23 cellular contexts compared by ENCODE assay signal in genomic region chr20:50373674-50374286, GRCh38.
A peak's percentile ranks its signal among the peaks of the same experiment; 100 is the strongest.
DNase-seq lines count a peak whose midpoint lies in the region; ATAC-seq, FAIRE-seq and TF ChIP-seq lines count a peak whose summit lies in the region.
"Had no signal": no experiment of that assay in that cellular context is flagged by ENCODE, and none has a peak within 500 bp of the region (broad histone marks: within the 10 kb centered on the region; RNA-seq: fewer than 3 reads in every experiment).

No MANE protein-coding gene starts in this region.

- H3K9me1 ChIP-seq in keratinocyte (ENCODE audit: control insufficient read depth, extremely low read depth, insufficient read depth, low read length): peaks cover 2% of the 10 kb centered on the region

- no peaks in the 10 kb centered on the region for H4K20me1 ChIP-seq in keratinocyte (ENCODE audit: control insufficient read depth, extremely low read depth, insufficient read depth, low read length)
- H4K20me1 ChIP-seq: BLaER1 treated with 17β-estradiol and CSF1 and Interleukin-3, amounts not matched to agents 10 nM and 100 nM had no signal

- no peak overlapping the region for H3K27ac Mint-ChIP-seq in activated CD4-positive, alpha-beta memory T cell treated with anti-CD3 and anti-CD28 coated beads for 36 hours

- no peaks in the 10 kb centered on the region for H3K36me3 Mint-ChIP-seq in activated CD4-positive, alpha-beta memory T cell treated with anti-CD3 and anti-CD28 coated beads for 36 hours

- H3K79me2 ChIP-seq in keratinocyte (ENCODE audit: control insufficient read depth, insufficient read depth, low read length): no peaks in the 10 kb centered on the region

- H3K36me3 ChIP-seq in HEK293 (ENCODE audit: control insufficient read depth in 2 of 2, insufficient read depth in 1 of 2, low read length in 2 of 2) (no peaks in the 10 kb centered on the region), keratinocyte (ENCODE audit: control insufficient read depth in 2 of 2, extremely low read depth in 1 of 2, insufficient read depth in 2 of 2, low read length in 2 of 2) (no peaks in the 10 kb centered on the region)
- H3K36me3 ChIP-seq: BLaER1 treated with 17β-estradiol and CSF1 and Interleukin-3, amounts not matched to agents 10 nM and 100 nM; esophagus squamous epithelium; heart right ventricle; sigmoid colon; tibial artery had no signal

- no peaks in the 10 kb centered on the region for H3K9me3 Mint-ChIP-seq in activated CD4-positive, alpha-beta memory T cell treated with anti-CD3 and anti-CD28 coated beads for 36 hours

- no peaks in the 10 kb centered on the region for H3K27me3 Mint-ChIP-seq in activated CD4-positive, alpha-beta memory T cell treated with anti-CD3 and anti-CD28 coated beads for 36 hours

- no peak for TF ChIP-seq CTCF in HEK293 (tag by site-specific recombination; IDR thresholded peaks at IDR 0.05)
- no peak for TF ChIP-seq CTCF in RWPE1 (conservative IDR thresholded peaks at IDR 0.05; ENCODE audit: low read depth)
- no peak for TF ChIP-seq CTCF in keratinocyte (optimal IDR thresholded peaks at IDR 0.05 in 1 of 3, IDR thresholded peaks at IDR 0.05 in 1 of 3, conservative IDR thresholded peaks at IDR 0.05 in 1 of 3; ENCODE audit: extremely low read depth in 1 of 3, insufficient read depth in 2 of 3, low read length in 3 of 3)

- POLR2A ChIA-PET in HEK293 (lab: Yijun Ruan, JAX): no interaction called here
- POLR2A ChIA-PET in RWPE1 (lab: Yijun Ruan, JAX; ENCODE audit: low non-redundant PET): no interaction called here
- POLR2A ChIA-PET in activated CD4-positive, alpha-beta memory T cell treated with anti-CD3 and anti-CD28 coated beads for 36 hours (lab: Charles Lee): no interaction called here

- no peak overlapping the region for H3K9ac ChIP-seq in keratinocyte (ENCODE audit: control insufficient read depth, extremely low read depth, insufficient read depth, low read length)
- H3K9ac ChIP-seq: BLaER1 treated with 17β-estradiol and CSF1 and Interleukin-3, amounts not matched to agents 10 nM and 100 nM had no signal

- dilution Hi-C loops in keratinocyte (cut with MboI; ENCODE audit: extremely low pct_ligation_motif_present, low sequenced_read_pairs): no loop called here

- DNase-seq in Daoy (ENCODE audit: low read depth): peak; percentile 69
- peak; percentile 78 for DNase-seq in RWPE1 (ENCODE audit: low spot score)
- DNase-seq in keratinocyte (ENCODE audit: low read depth, low spot score): no peak
- DNase-seq in activated CD4-positive, alpha-beta memory T cell treated with anti-CD3 and anti-CD28 coated beads for 36 hours: no peak
- no peak for DNase-seq in stimulated activated CD4-positive, alpha-beta T cell treated with anti-CD3 and anti-CD28 coated beads, Interleukin-4, amount 100 ng/mL, for 4 hours
- DNase-seq in cardiac septum (ENCODE audit: low spot score): no peak
- DNase-seq: activated CD8-positive, alpha-beta memory T cell treated with anti-CD3 and anti-CD28 coated beads for 24 hours; aorta; cortex of kidney; esophagus squamous epithelium; GDM1; heart right ventricle; islet precursor cell; NCI-H1436 treated with DMSO at 0.1 percent for 48 hours; NCI-H526; occipital lobe; RPMI8226; sigmoid colon; stimulated activated CD4-positive, alpha-beta T cell treated with anti-CD3 and anti-CD28 coated beads, Interleukin-2, amount 100 ng/mL, for 48 hours; tibial artery had no signal

- peak overlapping the region; percentile 25 for H3K4me2 ChIP-seq in keratinocyte (ENCODE audit: control insufficient read depth, extremely low read depth, insufficient read depth, low read depth, low read length)
- H3K4me2 ChIP-seq: BLaER1 treated with 17β-estradiol and CSF1 and Interleukin-3, amounts not matched to agents 10 nM and 100 nM had no signal

- H3K27me3 ChIP-seq in keratinocyte (ENCODE audit: control insufficient read depth, extremely low read depth, insufficient read depth, low read length): no peaks in the 10 kb centered on the region
- H3K27me3 ChIP-seq: BLaER1 treated with 17β-estradiol and CSF1 and Interleukin-3, amounts not matched to agents 10 nM and 100 nM; esophagus squamous epithelium; sigmoid colon; tibial artery had no signal

- intact Hi-C loops in activated CD4-positive, alpha-beta memory T cell treated with anti-CD3 and anti-CD28 coated beads for 36 hours (cut with micrococcal nuclease): no loop called here
- intact Hi-C loops in cardiac septum (cut with DNase I): no loop called here

- no peak for ATAC-seq in GM21528 (IDR thresholded peaks at IDR 0.05; ENCODE audit: low FRiP score, unreplicated experiment)
- ATAC-seq: heart right ventricle had no signal

- H3K4me1 Mint-ChIP-seq in activated CD4-positive, alpha-beta memory T cell treated with anti-CD3 and anti-CD28 coated beads for 36 hours (ENCODE audit: low read depth): peaks cover 4% of the 10 kb centered on the region

- CTCF ChIA-PET in HEK293 (lab: Yijun Ruan, JAX) (no interaction called here), RWPE1 (lab: Yijun Ruan, JAX) (no interaction called here)
- CTCF ChIA-PET in activated CD4-positive, alpha-beta memory T cell treated with anti-CD3 and anti-CD28 coated beads for 36 hours (lab: Charles Lee): no interaction called here

- no peak for FAIRE-seq in keratinocyte (lab: Jason Lieb, UNC)

- H3K4me1 ChIP-seq in HEK293 (ENCODE audit: control insufficient read depth, insufficient read depth, low read length) (peaks cover under 1% of the 10 kb centered on the region; the same call in 1 of the 2 replicates), keratinocyte (ENCODE audit: control insufficient read depth, extremely low read depth, insufficient read depth, low read length) (peaks cover 35% of the 10 kb centered on the region)

- H3K4me3 ChIP-seq in HEK293 (ENCODE audit: low read depth, low read length) (no peak overlapping the region), keratinocyte (ENCODE audit: control insufficient read depth in 2 of 3, extremely low read depth in 1 of 3, insufficient read depth in 2 of 3, low read depth in 1 of 3, low read length in 3 of 3) (no peak overlapping the region)
- H3K4me3 ChIP-seq: BLaER1 treated with 17β-estradiol and CSF1 and Interleukin-3, amounts not matched to agents 10 nM and 100 nM; esophagus squamous epithelium; heart right ventricle; sigmoid colon; tibial artery had no signal

- H3K4me3 Mint-ChIP-seq in activated CD4-positive, alpha-beta memory T cell treated with anti-CD3 and anti-CD28 coated beads for 36 hours: no peak overlapping the region

- H2AFZ ChIP-seq in keratinocyte (ENCODE audit: control insufficient read depth, low read length): peak overlapping the region; percentile 44

- H3K27ac ChIP-seq in HEK293 (ENCODE audit: extremely low read depth, low read depth, low read length): no peak overlapping the region
- H3K27ac ChIP-seq in RWPE1: peak overlapping the region; percentile 71
- H3K27ac ChIP-seq in keratinocyte (ENCODE audit: control insufficient read depth, insufficient read depth, low read length): no peak overlapping the region
- H3K27ac ChIP-seq: BLaER1 treated with 17β-estradiol and CSF1 and Interleukin-3, amounts not matched to agents 10 nM and 100 nM; esophagus squamous epithelium; heart right ventricle; sigmoid colon; tibial artery had no signal

- H3K9me3 ChIP-seq in HEK293 (ENCODE audit: control insufficient read depth, insufficient read depth, low read depth, low read length) (no peaks in the 10 kb centered on the region), keratinocyte (ENCODE audit: control insufficient read depth, low read depth, low read length) (no peaks in the 10 kb centered on the region)
- H3K9me3 ChIP-seq: BLaER1 treated with 17β-estradiol and CSF1 and Interleukin-3, amounts not matched to agents 10 nM and 100 nM; esophagus squamous epithelium; heart right ventricle; sigmoid colon; tibial artery had no signal

TF ChIP-seq in HEK293, 187 proteins besides CTCF, POLR2A, EP300 and RAD21 (continues in another document):
- TF ChIP-seq ZBTB17 (tag by site-specific recombination; IDR thresholded peaks at IDR 0.05): peak; percentile 42; the same call in 1 of the 2 replicates
- no peak for TF ChIP-seq ZNF692 (tag by site-specific recombination; IDR thresholded peaks at IDR 0.05)
- TF ChIP-seq ZNF623 (tag by site-specific recombination; IDR thresholded peaks at IDR 0.05): peak; percentile 93
- peak; percentile 85 for TF ChIP-seq PRDM10 (tag by site-specific recombination; IDR thresholded peaks at IDR 0.05)

Comparison
In these comparisons a context has a peak if more than half of its experiments do, and no peak if none do; other contexts are left out.
1. DNase-seq: peak in Daoy (single experiment) and RWPE1 (single experiment); none in keratinocyte (single experiment), activated CD4-positive, alpha-beta memory T cell treated with anti-CD3 and anti-CD28 coated beads for 36 hours (single experiment), stimulated activated CD4-positive, alpha-beta T cell treated with anti-CD3 and anti-CD28 coated beads, Interleukin-4, amount 100 ng/mL, for 4 hours (0 of 2) and cardiac septum (single experiment).